Comparison of ENCODE assay signal across 1 cellular context in genomic region chr19:14363203-14364097, GRCh38.
TF ChIP-seq lines count a peak whose summit lies in the region.

No MANE protein-coding gene starts in this region.

TF ChIP-seq in K562, 482 proteins besides CTCF, POLR2A, EP300 and RAD21 (continued from another document and continues in another):
- TF ChIP-seq SOX6 (IDR thresholded peaks at IDR 0.05) = peak; percentile 51
- no peak for TF ChIP-seq E2F5 (CRISPR knock-in tag; IDR thresholded peaks at IDR 0.05)
- no peak for TF ChIP-seq LARP7 (IDR thresholded peaks at IDR 0.05)
- TF ChIP-seq PCBP1 (IDR thresholded peaks at IDR 0.05; ENCODE audit: low read depth, low read length, poor library complexity, severe bottlenecking) = peak; percentile 51
- no peak for TF ChIP-seq U2AF2 (optimal IDR thresholded peaks at IDR 0.05; ENCODE audit: low read depth, low read length)
- no peak for TF ChIP-seq IRF9 (tag; IDR thresholded peaks at IDR 0.05)
- no peak for TF ChIP-seq CHD4 (IDR thresholded peaks at IDR 0.05; ENCODE audit: insufficient read depth, insufficient replicate concordance, low read depth, low read length, poor library complexity, severe bottlenecking)
- no peak for TF ChIP-seq ATF2 (CRISPR knock-in tag; IDR thresholded peaks at IDR 0.05)
- no peak for TF ChIP-seq TFAM (CRISPR knock-in tag; conservative IDR thresholded peaks at IDR 0.05)
- peak; percentile 93 for TF ChIP-seq KLF16 (IDR thresholded peaks at IDR 0.05)
- TF ChIP-seq MCM3 (IDR thresholded peaks at IDR 0.05) = no peak
- TF ChIP-seq ZBED1 (IDR thresholded peaks at IDR 0.05) = no peak
- TF ChIP-seq, protein P1, sequence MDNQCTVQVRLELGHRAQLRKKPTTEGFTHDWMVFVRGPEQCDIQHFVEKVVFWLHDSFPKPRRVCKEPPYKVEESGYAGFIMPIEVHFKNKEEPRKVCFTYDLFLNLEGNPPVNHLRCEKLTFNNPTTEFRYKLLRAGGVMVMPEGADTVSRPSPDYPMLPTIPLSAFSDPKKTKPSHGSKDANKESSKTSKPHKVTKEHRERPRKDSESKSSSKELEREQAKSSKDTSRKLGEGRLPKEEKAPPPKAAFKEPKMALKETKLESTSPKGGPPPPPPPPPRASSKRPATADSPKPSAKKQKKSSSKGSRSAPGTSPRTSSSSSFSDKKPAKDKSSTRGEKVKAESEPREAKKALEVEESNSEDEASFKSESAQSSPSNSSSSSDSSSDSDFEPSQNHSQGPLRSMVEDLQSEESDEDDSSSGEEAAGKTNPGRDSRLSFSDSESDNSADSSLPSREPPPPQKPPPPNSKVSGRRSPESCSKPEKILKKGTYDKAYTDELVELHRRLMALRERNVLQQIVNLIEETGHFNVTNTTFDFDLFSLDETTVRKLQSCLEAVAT (IDR thresholded peaks at IDR 0.05) = peak in 1 of 2 experiments; percentile 63; a peak in 2 of 4 replicates
- TF ChIP-seq, protein P2, sequence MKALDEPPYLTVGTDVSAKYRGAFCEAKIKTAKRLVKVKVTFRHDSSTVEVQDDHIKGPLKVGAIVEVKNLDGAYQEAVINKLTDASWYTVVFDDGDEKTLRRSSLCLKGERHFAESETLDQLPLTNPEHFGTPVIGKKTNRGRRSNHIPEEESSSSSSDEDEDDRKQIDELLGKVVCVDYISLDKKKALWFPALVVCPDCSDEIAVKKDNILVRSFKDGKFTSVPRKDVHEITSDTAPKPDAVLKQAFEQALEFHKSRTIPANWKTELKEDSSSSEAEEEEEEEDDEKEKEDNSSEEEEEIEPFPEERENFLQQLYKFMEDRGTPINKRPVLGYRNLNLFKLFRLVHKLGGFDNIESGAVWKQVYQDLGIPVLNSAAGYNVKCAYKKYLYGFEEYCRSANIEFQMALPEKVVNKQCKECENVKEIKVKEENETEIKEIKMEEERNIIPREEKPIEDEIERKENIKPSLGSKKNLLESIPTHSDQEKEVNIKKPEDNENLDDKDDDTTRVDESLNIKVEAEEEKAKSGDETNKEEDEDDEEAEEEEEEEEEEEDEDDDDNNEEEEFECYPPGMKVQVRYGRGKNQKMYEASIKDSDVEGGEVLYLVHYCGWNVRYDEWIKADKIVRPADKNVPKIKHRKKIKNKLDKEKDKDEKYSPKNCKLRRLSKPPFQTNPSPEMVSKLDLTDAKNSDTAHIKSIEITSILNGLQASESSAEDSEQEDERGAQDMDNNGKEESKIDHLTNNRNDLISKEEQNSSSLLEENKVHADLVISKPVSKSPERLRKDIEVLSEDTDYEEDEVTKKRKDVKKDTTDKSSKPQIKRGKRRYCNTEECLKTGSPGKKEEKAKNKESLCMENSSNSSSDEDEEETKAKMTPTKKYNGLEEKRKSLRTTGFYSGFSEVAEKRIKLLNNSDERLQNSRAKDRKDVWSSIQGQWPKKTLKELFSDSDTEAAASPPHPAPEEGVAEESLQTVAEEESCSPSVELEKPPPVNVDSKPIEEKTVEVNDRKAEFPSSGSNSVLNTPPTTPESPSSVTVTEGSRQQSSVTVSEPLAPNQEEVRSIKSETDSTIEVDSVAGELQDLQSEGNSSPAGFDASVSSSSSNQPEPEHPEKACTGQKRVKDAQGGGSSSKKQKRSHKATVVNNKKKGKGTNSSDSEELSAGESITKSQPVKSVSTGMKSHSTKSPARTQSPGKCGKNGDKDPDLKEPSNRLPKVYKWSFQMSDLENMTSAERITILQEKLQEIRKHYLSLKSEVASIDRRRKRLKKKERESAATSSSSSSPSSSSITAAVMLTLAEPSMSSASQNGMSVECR (CRISPR knock-in tag; IDR thresholded peaks at IDR 0.05) = 0 out of 2 replicates have a peak, but pooled peaks have one; percentile 15
- TF ChIP-seq, protein P3, sequence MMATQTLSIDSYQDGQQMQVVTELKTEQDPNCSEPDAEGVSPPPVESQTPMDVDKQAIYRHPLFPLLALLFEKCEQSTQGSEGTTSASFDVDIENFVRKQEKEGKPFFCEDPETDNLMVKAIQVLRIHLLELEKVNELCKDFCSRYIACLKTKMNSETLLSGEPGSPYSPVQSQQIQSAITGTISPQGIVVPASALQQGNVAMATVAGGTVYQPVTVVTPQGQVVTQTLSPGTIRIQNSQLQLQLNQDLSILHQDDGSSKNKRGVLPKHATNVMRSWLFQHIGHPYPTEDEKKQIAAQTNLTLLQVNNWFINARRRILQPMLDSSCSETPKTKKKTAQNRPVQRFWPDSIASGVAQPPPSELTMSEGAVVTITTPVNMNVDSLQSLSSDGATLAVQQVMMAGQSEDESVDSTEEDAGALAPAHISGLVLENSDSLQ (IDR thresholded peaks at IDR 0.05) = no peak
- peak; percentile 71 for TF ChIP-seq PRDM10 (IDR thresholded peaks at IDR 0.05; ENCODE audit: partially characterized antibody)
- TF ChIP-seq ZNF217 (CRISPR knock-in tag; IDR thresholded peaks at IDR 0.05) = no peak
- peak; percentile 55 for TF ChIP-seq MAX (CRISPR knock-in tag; IDR thresholded peaks at IDR 0.05)
- peak; percentile 22 for TF ChIP-seq BRD9 (IDR thresholded peaks at IDR 0.05; ENCODE audit: low read depth, partially characterized antibody)
- no peak for TF ChIP-seq NR2F6 (CRISPR knock-in tag; IDR thresholded peaks at IDR 0.05)
- no peak for TF ChIP-seq ELF1 (tag; IDR thresholded peaks at IDR 0.05)
- TF ChIP-seq SUPT5H (IDR thresholded peaks at IDR 0.05) = 0 out of 2 replicates have a peak, but pooled peaks have one; percentile 35
- no peak for TF ChIP-seq TEAD2 (tag; IDR thresholded peaks at IDR 0.05)
- TF ChIP-seq ETV5 (CRISPR knock-in tag; IDR thresholded peaks at IDR 0.05; ENCODE audit: low read depth) = no peak; the same call in 1 of the 2 replicates
- 0 out of 2 replicates have a peak, but pooled peaks have one; percentile 48 for TF ChIP-seq OTX1 (CRISPR knock-in tag; IDR thresholded peaks at IDR 0.05)
- no peak for TF ChIP-seq C11orf30 (IDR thresholded peaks at IDR 0.05; ENCODE audit: low read depth)
- no peak for TF ChIP-seq RUNX1 (IDR thresholded peaks at IDR 0.05; ENCODE audit: low read depth)
- no peak for TF ChIP-seq ZNF318 (IDR thresholded peaks at IDR 0.05; ENCODE audit: borderline replicate concordance in 1 of 2, low read depth in 1 of 2)
- peak; percentile 63; the same call in 1 of the 2 replicates for TF ChIP-seq GATAD2A (IDR thresholded peaks at IDR 0.05)
- 0 out of 2 replicates have a peak, but pooled peaks have one; percentile 24 for TF ChIP-seq LCOR (CRISPR knock-in tag; IDR thresholded peaks at IDR 0.05)
- no peak for TF ChIP-seq SNIP1 (IDR thresholded peaks at IDR 0.05; ENCODE audit: low read depth)
- no peak for TF ChIP-seq ERF (CRISPR knock-in tag; IDR thresholded peaks at IDR 0.05)
- TF ChIP-seq HMG20A (CRISPR knock-in tag; conservative IDR thresholded peaks at IDR 0.05) = no peak
- peak in 1 of 2 experiments; percentile 66; a peak in 1 of 4 replicates for TF ChIP-seq TBL1XR1 (IDR thresholded peaks at IDR 0.05; ENCODE audit: low read length in 2 of 2)
- TF ChIP-seq ZBTB1 (CRISPR knock-in tag; IDR thresholded peaks at IDR 0.05; ENCODE audit: borderline replicate concordance, low read depth) = 0 out of 2 replicates have a peak, but pooled peaks have one; percentile 29
